In genomic region chr10:110617455-110618162, GRCh38 we compare ENCODE assay signal across 13 cellular contexts. TPM values are rescaled to one million over a fixed set of nuclear protein-coding genes. Genes with fewer than 3 reads are reported as not detected.
DNase-seq lines count a peak whose midpoint lies in the region; ATAC-seq and TF ChIP-seq lines count a peak whose summit lies in the region.
"Had no signal": no experiment of that assay in that cellular context is flagged by ENCODE, and none has a peak within 500 bp of the region (broad histone marks: within the 10 kb centered on the region; RNA-seq: fewer than 3 reads in every experiment).

No MANE protein-coding gene starts in this region.

- H3K27ac Mint-ChIP-seq in activated T-helper 2 cell treated with anti-CD3 and anti-CD28 coated beads, Interferon-gamma antibody, Interleukin-2, Interleukin-4, amounts not matched to agents 10 μg/mL and 5 μg/mL and 100 μg/mL, durations not matched to agents 14 hours and 24 hours and 36 hours = peak overlapping the region; percentile 77
- H3K27ac Mint-ChIP-seq: GM23338 had no signal

- H3K9me3 ChIP-seq in sigmoid colon = no peaks in the 10 kb centered on the region

- TF ChIP-seq EP300 in sigmoid colon (IDR thresholded peaks at IDR 0.05) = no peak

- no peaks in the 10 kb centered on the region for H3K36me3 ChIP-seq in sigmoid colon

- no peak for TF ChIP-seq CTCF in sigmoid colon (IDR thresholded peaks at IDR 0.05)

- TF ChIP-seq POLR2A in sigmoid colon (IDR thresholded peaks at IDR 0.05) = no peak

- no peak overlapping the region for H3K4me3 ChIP-seq in sigmoid colon
- H3K4me3 ChIP-seq: GM23338 had no signal

- no peaks in the 10 kb centered on the region for H3K27me3 ChIP-seq in sigmoid colon

- H3K27ac ChIP-seq in sigmoid colon = no peak overlapping the region

- peak; percentile 36 for DNase-seq in activated CD4-positive, alpha-beta T cell treated with anti-CD3 and anti-CD28 coated beads for 48 hours
- DNase-seq in activated CD4-positive, alpha-beta T cell treated with anti-CD3 and anti-CD28 coated beads, Interleukin-2, amount 50 U/mL, for 4 hours = no peak
- DNase-seq in NCI-H146 treated with DMSO at 0.1 percent for 48 hours (lab: John Stamatoyannopoulos, UW; ENCODE audit: unreplicated experiment) (peak; percentile 79), sigmoid colon (peak; percentile 53), NCI-H1105 treated with DMSO at 0.1 percent for 48 hours (lab: John Stamatoyannopoulos, UW) (no peak), medulla oblongata (ENCODE audit: extremely low spot score) (no peak)
- DNase-seq in activated T-helper 2 cell treated with anti-CD3 and anti-CD28 coated beads, Interferon-gamma antibody, Interleukin-2, Interleukin-4, amounts not matched to agents 10 μg/mL and 5 μg/mL and 100 μg/mL, durations not matched to agents 14 hours and 24 hours and 36 hours (ENCODE audit: low spot score) = no peak
- DNase-seq: cortex of kidney; DMS79; NCI-H226; stimulated activated CD4-positive, alpha-beta T cell treated with anti-CD3 and anti-CD28 coated beads, Interleukin-12 subunit alpha, Interleukin-12 subunit beta, amount 100 ng/mL, for 4 hours had no signal

- H3K4me3 Mint-ChIP-seq in activated T-helper 2 cell treated with anti-CD3 and anti-CD28 coated beads, Interferon-gamma antibody, Interleukin-2, Interleukin-4, amounts not matched to agents 10 μg/mL and 5 μg/mL and 100 μg/mL, durations not matched to agents 14 hours and 24 hours and 36 hours (ENCODE audit: low read depth) = no peak overlapping the region
- H3K4me3 Mint-ChIP-seq: GM23338 had no signal

- no peaks in the 10 kb centered on the region for H3K27me3 Mint-ChIP-seq in activated T-helper 2 cell treated with anti-CD3 and anti-CD28 coated beads, Interferon-gamma antibody, Interleukin-2, Interleukin-4, amounts not matched to agents 10 μg/mL and 5 μg/mL and 100 μg/mL, durations not matched to agents 14 hours and 24 hours and 36 hours (ENCODE audit: low read depth)

- H3K36me3 Mint-ChIP-seq in activated T-helper 2 cell treated with anti-CD3 and anti-CD28 coated beads, Interferon-gamma antibody, Interleukin-2, Interleukin-4, amounts not matched to agents 10 μg/mL and 5 μg/mL and 100 μg/mL, durations not matched to agents 14 hours and 24 hours and 36 hours (ENCODE audit: low read depth) = no peaks in the 10 kb centered on the region

- no peak for ATAC-seq in HG03457 (IDR thresholded peaks at IDR 0.05; ENCODE audit: unreplicated experiment)
- ATAC-seq: GM23338 had no signal

- intact Hi-C loops in activated T-helper 2 cell treated with anti-CD3 and anti-CD28 coated beads, Interferon-gamma antibody, Interleukin-2, Interleukin-4, amounts not matched to agents 10 μg/mL and 5 μg/mL and 100 μg/mL, durations not matched to agents 14 hours and 24 hours and 36 hours (cut with micrococcal nuclease) = loop anchor here (2.0 to 10.0 kb wide), 4 partner anchors 25 to 377 kb away; partner anchors contain the start of gene PDCD4
- intact Hi-C loops in sigmoid colon (cut with DNase I) = no loop called here

- H3K9me3 Mint-ChIP-seq in activated T-helper 2 cell treated with anti-CD3 and anti-CD28 coated beads, Interferon-gamma antibody, Interleukin-2, Interleukin-4, amounts not matched to agents 10 μg/mL and 5 μg/mL and 100 μg/mL, durations not matched to agents 14 hours and 24 hours and 36 hours = no peaks in the 10 kb centered on the region
- H3K9me3 Mint-ChIP-seq: GM23338 had no signal

- H3K4me1 Mint-ChIP-seq in activated T-helper 2 cell treated with anti-CD3 and anti-CD28 coated beads, Interferon-gamma antibody, Interleukin-2, Interleukin-4, amounts not matched to agents 10 μg/mL and 5 μg/mL and 100 μg/mL, durations not matched to agents 14 hours and 24 hours and 36 hours (ENCODE audit: low read depth) = peaks cover 42% of the 10 kb centered on the region
- H3K4me1 Mint-ChIP-seq: GM23338 had no signal

- H3K4me1 ChIP-seq in sigmoid colon = peaks cover 0 to 8% (median 0%) of the 10 kb centered on the region in 4 donors

- 87 to 95% methylated on average over 7 of the region's 7 CpGs for WGBS in sigmoid colon, 2 donors

RNA-seq across cellular contexts. Expression of gene RBM20, which starts 26.5 kb away (rescaled TPM):
- total RNA-seq in activated T-helper 2 cell treated with anti-CD3 and anti-CD28 coated beads, Interferon-gamma antibody, Interleukin-2, Interleukin-4, amounts not matched to agents 10 μg/mL and 5 μg/mL and 100 μg/mL, durations not matched to agents 14 hours and 24 hours and 36 hours = 0.02 TPM in 1 of 2 replicates, not detected in the other
- 1 to 10 TPM; 4.9 to 7.8 (median 6.0) TPM for total RNA-seq in sigmoid colon
- polyA plus RNA-seq in sigmoid colon = under 1 TPM in 2 of 3 donors, not detected in 1; 0.23 to 0.64 TPM

RNA-seq across cellular contexts. Expression of gene SMC3, which starts 50.1 kb away (rescaled TPM):
- total RNA-seq in activated T-helper 2 cell treated with anti-CD3 and anti-CD28 coated beads, Interferon-gamma antibody, Interleukin-2, Interleukin-4, amounts not matched to agents 10 μg/mL and 5 μg/mL and 100 μg/mL, durations not matched to agents 14 hours and 24 hours and 36 hours = 78.4 and 78.8 TPM in 2 replicates
- total RNA-seq in sigmoid colon = 10 to 100 TPM; 27.2 to 43.5 (median 34.8) TPM
- 10 to 100 TPM; 12.6 to 21.6 (median 13.6) TPM for polyA plus RNA-seq in sigmoid colon

Comparison
In these comparisons a context has a peak if more than half of its experiments do, and no peak if none do; other contexts are left out.
1. DNase-seq: peak in activated CD4-positive, alpha-beta T cell treated with anti-CD3 and anti-CD28 coated beads for 48 hours (single experiment), NCI-H146 treated with DMSO at 0.1 percent for 48 hours (single experiment) and sigmoid colon (single experiment); none in activated CD4-positive, alpha-beta T cell treated with anti-CD3 and anti-CD28 coated beads, Interleukin-2, amount 50 U/mL, for 4 hours (0 of 2), activated T-helper 2 cell treated with anti-CD3 and anti-CD28 coated beads, Interferon-gamma antibody, Interleukin-2, Interleukin-4, amounts not matched to agents 10 μg/mL and 5 μg/mL and 100 μg/mL, durations not matched to agents 14 hours and 24 hours and 36 hours (single experiment), NCI-H1105 treated with DMSO at 0.1 percent for 48 hours (single experiment) and medulla oblongata (single experiment).